In genomic region chr12:57735198-57735855, GRCh38 we compare ENCODE assay signal across 14 cellular contexts. TPM values are rescaled to one million over a fixed set of nuclear protein-coding genes. Genes with fewer than 3 reads are reported as not detected.
DNase-seq lines count a peak whose midpoint lies in the region; ATAC-seq and TF ChIP-seq lines count a peak whose summit lies in the region.
"Had no signal": no experiment of that assay in that cellular context is flagged by ENCODE, and none has a peak within 500 bp of the region (broad histone marks: within the 10 kb centered on the region; RNA-seq: fewer than 3 reads in every experiment).

No MANE protein-coding gene starts in this region.

- H3K4me2 ChIP-seq in osteoblast (ENCODE audit: insufficient read depth, low read length), result peak overlapping the region; percentile 58

- H3K27ac ChIP-seq in dorsolateral prefrontal cortex (peak overlapping the region in 50 of 59 donors; percentile 4 to 94 (median 80)), osteoblast (ENCODE audit: low read depth, low read length) (no peak overlapping the region)
- H3K27ac ChIP-seq: C4-2B, SJSA1, thyroid gland had no signal

- DNase-seq in T-helper 1 cell, result no peak
- peak; percentile 87 for DNase-seq in HuH-7.5 (ENCODE audit: low spot score)
- DNase-seq in dorsolateral prefrontal cortex, result peak in 1 of 10 donors; percentile 16
- DNase-seq in osteoblast (ENCODE audit: insufficient read length, low spot score, missing footprints), result peak; percentile 71
- DNase-seq in activated CD8-positive, alpha-beta memory T cell treated with anti-CD3 and anti-CD28 coated beads, Interleukin-2, amount 50 U/mL, for 4 hours, result no peak
- DNase-seq in progenitor cell of endocrine pancreas (ENCODE audit: low spot score, unreplicated experiment), result no peak
- DNase-seq: activated CD8-positive, alpha-beta memory T cell treated with anti-CD3 and anti-CD28 coated beads, Interleukin-2, amount 10 ng/mL, durations not matched to agents 7 days and 5 days; stimulated activated CD4-positive, alpha-beta T cell treated with anti-CD3 and anti-CD28 coated beads, Interleukin-2, amount 100 ng/mL, for 48 hours; thyroid gland had no signal

- peaks cover 0 to 60% (median 10%) of the 10 kb centered on the region in 45 donors for H3K27me3 ChIP-seq in dorsolateral prefrontal cortex
- H3K27me3 ChIP-seq in osteoblast (ENCODE audit: insufficient read depth, low read length), result peaks cover 75% of the 10 kb centered on the region

- peaks cover 19% of the 10 kb centered on the region for H3K4me1 Mint-ChIP-seq in T-helper 1 cell treated with Interleukin-12 subunit alpha and Interleukin-12 subunit beta and Interleukin-4 antibody, amounts not matched to agents 30 μg/mL and 1 μg/mL, for 36 hours (ENCODE audit: low read depth)
- peaks cover 21% of the 10 kb centered on the region for H3K4me1 Mint-ChIP-seq in progenitor cell of endocrine pancreas (ENCODE audit: low read depth)

- peak overlapping the region; percentile 5 for H3K27ac Mint-ChIP-seq in T-helper 1 cell treated with Interleukin-12 subunit alpha and Interleukin-12 subunit beta and Interleukin-4 antibody, amounts not matched to agents 30 μg/mL and 1 μg/mL, for 36 hours
- no peak overlapping the region for H3K27ac Mint-ChIP-seq in progenitor cell of endocrine pancreas

- no peak for TF ChIP-seq CTCF in dorsolateral prefrontal cortex (IDR thresholded peaks at IDR 0.05 in 54 of 56, conservative IDR thresholded peaks at IDR 0.05 in 2 of 56; ENCODE audit: low read depth in 1 of 56, partially characterized antibody in 56 of 56)
- TF ChIP-seq CTCF in osteoblast (IDR thresholded peaks at IDR 0.05; ENCODE audit: extremely low read depth, low read depth, low read length), result no peak
- TF ChIP-seq CTCF in progenitor cell of endocrine pancreas (IDR thresholded peaks at IDR 0.05; ENCODE audit: unreplicated experiment), result no peak

- intact Hi-C loops in dorsolateral prefrontal cortex (cut with DNase I), result loop anchor here in 1 of 2 donors (10.0 kb wide), 1 partner anchor 151 kb away; no protein-coding TSS in a partner anchor

- H3K27me3 Mint-ChIP-seq in T-helper 1 cell treated with Interleukin-12 subunit alpha and Interleukin-12 subunit beta and Interleukin-4 antibody, amounts not matched to agents 30 μg/mL and 1 μg/mL, for 36 hours (ENCODE audit: low read depth), result no peaks in the 10 kb centered on the region
- peaks cover 80% of the 10 kb centered on the region for H3K27me3 Mint-ChIP-seq in progenitor cell of endocrine pancreas
- H3K27me3 Mint-ChIP-seq: activated CD8-positive, alpha-beta memory T cell treated with anti-CD3 and anti-CD28 coated beads, Interleukin-2, amount 10 ng/mL, durations not matched to agents 7 days and 5 days had no signal

- peaks cover 9% of the 10 kb centered on the region for H3K4me1 ChIP-seq in osteoblast (ENCODE audit: insufficient read depth, low read length)

- H3K4me3 Mint-ChIP-seq in T-helper 1 cell treated with Interleukin-12 subunit alpha and Interleukin-12 subunit beta and Interleukin-4 antibody, amounts not matched to agents 30 μg/mL and 1 μg/mL, for 36 hours, result no peak overlapping the region
- no peak overlapping the region for H3K4me3 Mint-ChIP-seq in progenitor cell of endocrine pancreas (ENCODE audit: low read depth)
- H3K4me3 Mint-ChIP-seq: activated CD8-positive, alpha-beta memory T cell treated with anti-CD3 and anti-CD28 coated beads, Interleukin-2, amount 10 ng/mL, durations not matched to agents 7 days and 5 days had no signal

- no peak overlapping the region for H2AFZ ChIP-seq in osteoblast (ENCODE audit: low read length)

- H4K20me1 ChIP-seq in osteoblast (ENCODE audit: insufficient read depth, low read length), result peaks cover 4% of the 10 kb centered on the region

- H3K9me3 ChIP-seq in osteoblast (ENCODE audit: low read depth, low read length), result no peaks in the 10 kb centered on the region
- H3K9me3 ChIP-seq: thyroid gland had no signal

- no peak for ATAC-seq in HG03095 (IDR thresholded peaks at IDR 0.05; ENCODE audit: unreplicated experiment)
- ATAC-seq: activated CD8-positive, alpha-beta memory T cell treated with anti-CD3 and anti-CD28 coated beads, Interleukin-2, amount 10 ng/mL, durations not matched to agents 7 days and 5 days had no signal

- H3K36me3 Mint-ChIP-seq in T-helper 1 cell treated with Interleukin-12 subunit alpha and Interleukin-12 subunit beta and Interleukin-4 antibody, amounts not matched to agents 30 μg/mL and 1 μg/mL, for 36 hours (ENCODE audit: low read depth), result peaks cover 51% of the 10 kb centered on the region
- no peaks in the 10 kb centered on the region for H3K36me3 Mint-ChIP-seq in progenitor cell of endocrine pancreas (ENCODE audit: insufficient read depth)

- no peaks in the 10 kb centered on the region for H3K9me3 Mint-ChIP-seq in T-helper 1 cell treated with Interleukin-12 subunit alpha and Interleukin-12 subunit beta and Interleukin-4 antibody, amounts not matched to agents 30 μg/mL and 1 μg/mL, for 36 hours
- H3K9me3 Mint-ChIP-seq in progenitor cell of endocrine pancreas (ENCODE audit: low read depth), result no peaks in the 10 kb centered on the region

- no peaks in the 10 kb centered on the region for H3K79me2 ChIP-seq in osteoblast (ENCODE audit: insufficient read depth, low read length)

- peak overlapping the region; percentile 21 to 77 (median 64) for H3K4me3 ChIP-seq in dorsolateral prefrontal cortex
- no peak overlapping the region for H3K4me3 ChIP-seq in osteoblast (ENCODE audit: insufficient read depth, low read length)
- H3K4me3 ChIP-seq: thyroid gland had no signal

- H3K36me3 ChIP-seq in osteoblast (ENCODE audit: insufficient read depth, low read length), result no peaks in the 10 kb centered on the region
- H3K36me3 ChIP-seq: thyroid gland had no signal

RNA-seq across cellular contexts. Expression of gene AGAP2, which starts 3.2 kb away (rescaled TPM):
- total RNA-seq in dorsolateral prefrontal cortex, result 100 to 1,000 TPM in 119 of 120 experiments, 10 to 100 TPM in 1; 76.2 to 322 (median 239) TPM
- 0.29 and 0.72 TPM in 2 replicates for total RNA-seq in osteoblast
- total RNA-seq in progenitor cell of endocrine pancreas, result 0.29 TPM in 2 replicates

RNA-seq across cellular contexts. Expression of gene TSPAN31, which starts 9.5 kb away (rescaled TPM):
- total RNA-seq in dorsolateral prefrontal cortex (10 to 100 TPM; 21.6 to 47.8 (median 33.9) TPM), osteoblast (37.4 and 41.6 TPM in 2 replicates), progenitor cell of endocrine pancreas (24.2 and 31.3 TPM in 2 replicates)

RNA-seq across cellular contexts. Expression of gene CDK4, which starts 16.8 kb away (rescaled TPM):
- total RNA-seq in dorsolateral prefrontal cortex, result 10 to 100 TPM; 20.2 to 50.6 (median 29.3) TPM
- 275 and 293 TPM in 2 replicates for total RNA-seq in osteoblast
- total RNA-seq in progenitor cell of endocrine pancreas, result 194 and 208 TPM in 2 replicates

RNA-seq across cellular contexts. Expression of gene MARCHF9, which starts 19.6 kb away (rescaled TPM):
- total RNA-seq in dorsolateral prefrontal cortex (10 to 100 TPM; 11.5 to 26.2 (median 18.3) TPM), osteoblast (0.59 and 0.72 TPM in 2 replicates), progenitor cell of endocrine pancreas (33.8 and 34.3 TPM in 2 replicates)

RNA-seq across cellular contexts. Expression of gene CYP27B1, which starts 31.6 kb away (rescaled TPM):
- 1 to 10 TPM in 25 of 120 experiments, under 1 TPM in 60, not detected in 35; 0.18 to 5.3 (median 0.63) TPM for total RNA-seq in dorsolateral prefrontal cortex
- total RNA-seq in osteoblast, result 0.29 and 0.36 TPM in 2 replicates
- 2.0 and 2.5 TPM in 2 replicates for total RNA-seq in progenitor cell of endocrine pancreas
- total RNA-seq: frontal cortex had no signal

Comparison
In these comparisons a context has a peak if more than half of its experiments do, and no peak if none do; other contexts are left out.
1. DNase-seq: peak in HuH-7.5 (single experiment) and osteoblast (single experiment); none in T-helper 1 cell (0 of 5), activated CD8-positive, alpha-beta memory T cell treated with anti-CD3 and anti-CD28 coated beads, Interleukin-2, amount 50 U/mL, for 4 hours (single experiment) and progenitor cell of endocrine pancreas (single experiment).
2. RNA of gene AGAP2, which starts 3.2 kb away (total RNA-seq): 76.2 to 322 TPM in dorsolateral prefrontal cortex; 0.29 to 0.72 TPM in osteoblast and 0.29 TPM in progenitor cell of endocrine pancreas; every median in the first group is over 10 times any median in the second.